ENCODE assay signal across 8 cellular contexts in the genomic region with DNA sequence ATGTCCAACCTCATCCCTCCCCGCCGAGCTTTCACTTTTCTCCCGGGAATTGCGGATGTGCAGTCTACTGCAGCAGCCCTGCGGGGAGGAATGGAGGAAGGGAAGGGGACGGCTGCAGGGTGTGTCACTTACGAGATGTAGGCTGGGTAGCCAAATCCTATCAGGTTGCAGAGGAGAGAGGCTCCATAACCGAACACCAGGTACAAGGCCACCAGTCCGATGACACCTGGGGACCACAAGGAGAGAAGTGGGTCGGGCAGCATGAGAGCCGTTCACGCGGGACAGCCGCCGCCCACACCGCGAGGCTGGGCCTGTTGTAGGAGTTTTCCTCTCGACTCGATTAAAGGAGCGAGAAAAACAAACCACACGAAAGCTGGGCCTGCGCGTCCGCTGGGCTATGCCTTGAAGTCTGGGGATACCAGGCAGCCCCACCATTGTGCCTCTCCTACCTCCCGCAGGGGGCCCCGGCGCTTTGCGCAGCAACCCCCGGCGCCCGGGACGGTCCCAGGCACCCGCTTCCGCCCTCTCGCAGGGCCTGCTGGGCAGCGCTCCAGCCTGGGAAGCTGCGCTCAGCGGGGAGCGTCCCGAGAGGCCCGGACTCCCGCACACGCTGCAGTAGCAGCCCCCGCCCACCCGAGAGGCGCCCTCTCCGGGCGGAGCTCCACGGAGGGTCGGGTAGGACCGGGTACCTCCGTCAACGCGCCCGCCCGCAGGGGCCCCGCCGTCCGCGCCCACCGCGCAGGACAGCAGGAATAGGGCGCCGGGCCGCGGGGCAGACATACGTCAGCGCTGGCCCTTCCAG. TPM values are rescaled to one million over a fixed set of nuclear protein-coding genes. Genes with fewer than 3 reads are reported as not detected.
DNase-seq lines count a peak whose midpoint lies in the region; ATAC-seq lines count a peak whose summit lies in the region.

No MANE protein-coding gene starts in this region.

- peaks cover 35 to 78% (median 63%) of the 10 kb centered on the region in 4 donors for H3K4me1 Mint-ChIP-seq in CD4-positive, CD25-positive, alpha-beta regulatory T cell
- H3K4me1 Mint-ChIP-seq in activated T-cell treated with anti-CD3 and anti-CD28 coated beads, Interleukin-2, amount 50 U/mL, for 72 hours (ENCODE audit: low read depth) = peaks cover 76% of the 10 kb centered on the region

- peak overlapping the region; percentile 87 for H3K4me3 ChIP-seq in CD4-positive, CD25-positive, alpha-beta regulatory T cell (ENCODE audit: low read depth, low read length)
- peak overlapping the region; percentile 90 for H3K4me3 ChIP-seq in mucosa of stomach (ENCODE audit: low read length)

- peaks cover 67% of the 10 kb centered on the region for H3K4me1 ChIP-seq in CD4-positive, CD25-positive, alpha-beta regulatory T cell (ENCODE audit: control insufficient read depth, insufficient read depth, low read length, poor library complexity, severe bottlenecking)
- peaks cover 17% of the 10 kb centered on the region for H3K4me1 ChIP-seq in mucosa of stomach (ENCODE audit: control insufficient read depth, insufficient read depth, low read length)

- H3K4me3 Mint-ChIP-seq in CD4-positive, CD25-positive, alpha-beta regulatory T cell = peak overlapping the region; percentile 83 to 95 (median 90)
- peak overlapping the region; percentile 83 to 98 for H3K4me3 Mint-ChIP-seq in activated T-cell treated with anti-CD3 and anti-CD28 coated beads, Interleukin-2, amount 50 U/mL, for 72 hours

- peaks cover 18% of the 10 kb centered on the region for H3K36me3 Mint-ChIP-seq in CD4-positive, CD25-positive, alpha-beta regulatory T cell
- peaks cover 6 to 19% of the 10 kb centered on the region in 2 donors for H3K36me3 Mint-ChIP-seq in activated T-cell treated with anti-CD3 and anti-CD28 coated beads, Interleukin-2, amount 50 U/mL, for 72 hours (ENCODE audit: insufficient read depth in 2 of 2)

- H3K9me3 Mint-ChIP-seq in CD4-positive, CD25-positive, alpha-beta regulatory T cell = no peaks in the 10 kb centered on the region
- H3K9me3 Mint-ChIP-seq in activated T-cell treated with anti-CD3 and anti-CD28 coated beads, Interleukin-2, amount 50 U/mL, for 72 hours = no peaks in the 10 kb centered on the region

- H3K9me3 ChIP-seq in CD4-positive, CD25-positive, alpha-beta regulatory T cell (ENCODE audit: control insufficient read depth in 2 of 2, low read length in 2 of 2) = no peaks in the 10 kb centered on the region
- no peaks in the 10 kb centered on the region for H3K9me3 ChIP-seq in mucosa of stomach (ENCODE audit: control insufficient read depth, low read length)

- DNase-seq in CD4-positive, CD25-positive, alpha-beta regulatory T cell = peak; percentile 42 to 61 (median 51)
- peak; percentile 17 for DNase-seq in NOMO-1 treated with DMSO at 0.1 percent for 48 hours (lab: John Stamatoyannopoulos, UW; ENCODE audit: unreplicated experiment)
- peak; percentile 70 for DNase-seq in activated T-cell treated with anti-CD3 and anti-CD28 coated beads, Interleukin-2, amount 50 U/mL, for 72 hours
- DNase-seq in stimulated activated naive CD4-positive, alpha-beta T cell (lab: John Stamatoyannopoulos, UW) = peak; percentile 29 to 67 (median 44)

- H3K27me3 Mint-ChIP-seq in CD4-positive, CD25-positive, alpha-beta regulatory T cell = no peaks in the 10 kb centered on the region
- no peaks in the 10 kb centered on the region for H3K27me3 Mint-ChIP-seq in activated T-cell treated with anti-CD3 and anti-CD28 coated beads, Interleukin-2, amount 50 U/mL, for 72 hours (ENCODE audit: low read depth)

- peak; percentile 44 to 48 for ATAC-seq in CD4-positive, CD25-positive, alpha-beta regulatory T cell (ENCODE audit: low read depth in 2 of 2)
- peak; percentile 31 for ATAC-seq in GM19395 (IDR thresholded peaks at IDR 0.05; ENCODE audit: unreplicated experiment)
- ATAC-seq in HG03460 (IDR thresholded peaks at IDR 0.05; ENCODE audit: unreplicated experiment) = peak; percentile 31
- ATAC-seq in activated T-cell treated with anti-CD3 and anti-CD28 coated beads, Interleukin-2, amount 50 U/mL, for 72 hours (replicated peaks in 1 of 2) = peak; percentile 59 to 63
- peak; percentile 74 for ATAC-seq in esophagus mucosa

- H3K9ac ChIP-seq in mucosa of stomach (ENCODE audit: low read length) = peak overlapping the region; percentile 90

- H3K36me3 ChIP-seq in CD4-positive, CD25-positive, alpha-beta regulatory T cell (ENCODE audit: control insufficient read depth, insufficient read depth, low read length) = peaks cover 10% of the 10 kb centered on the region
- no peaks in the 10 kb centered on the region for H3K36me3 ChIP-seq in mucosa of stomach (ENCODE audit: control insufficient read depth, insufficient read depth, low read length)

- peak overlapping the region; percentile 83 to 90 (median 89) for H3K27ac Mint-ChIP-seq in CD4-positive, CD25-positive, alpha-beta regulatory T cell
- peak overlapping the region; percentile 92 for H3K27ac Mint-ChIP-seq in activated T-cell treated with anti-CD3 and anti-CD28 coated beads, Interleukin-2, amount 50 U/mL, for 72 hours

- H3K27ac ChIP-seq in CD4-positive, CD25-positive, alpha-beta regulatory T cell (ENCODE audit: insufficient read depth, low read length, poor library complexity, severe bottlenecking) = peak overlapping the region; percentile 83

- no peaks in the 10 kb centered on the region for H3K27me3 ChIP-seq in CD4-positive, CD25-positive, alpha-beta regulatory T cell (ENCODE audit: control insufficient read depth, insufficient read depth, low read length)
- H3K27me3 ChIP-seq in mucosa of stomach (ENCODE audit: control insufficient read depth, insufficient read depth, low read length) = no peaks in the 10 kb centered on the region

RNA-seq across cellular contexts. Expression of gene REEP5, which starts 0.8 kb away (rescaled TPM):
- 45.6 TPM for total RNA-seq in CD4-positive, CD25-positive, alpha-beta regulatory T cell
- polyA plus RNA-seq in CD4-positive, CD25-positive, alpha-beta regulatory T cell = 100 to 1,000 TPM in 1 of 4 donors, 10 to 100 TPM in 3; 76.7 to 170 (median 83.7) TPM
- 10 to 100 TPM; 51.0 to 63.8 TPM for total RNA-seq in activated T-cell treated with anti-CD3 and anti-CD28 coated beads, Interleukin-2, amount 50 U/mL, for 72 hours
- total RNA-seq in esophagus mucosa = 52.0 TPM

RNA-seq across cellular contexts. Expression of gene DCP2, which starts 55.4 kb away (rescaled TPM):
- 149 TPM for total RNA-seq in CD4-positive, CD25-positive, alpha-beta regulatory T cell
- 10 to 100 TPM; 60.7 to 96.4 (median 66.9) TPM for polyA plus RNA-seq in CD4-positive, CD25-positive, alpha-beta regulatory T cell
- 100 to 1,000 TPM; 113 to 138 TPM for total RNA-seq in activated T-cell treated with anti-CD3 and anti-CD28 coated beads, Interleukin-2, amount 50 U/mL, for 72 hours
- total RNA-seq in esophagus mucosa = 19.0 TPM

Comparison
In these comparisons a context has a peak if more than half of its experiments do, and no peak if none do; other contexts are left out.
1. Peak in every context shown above with its lines: DNase-seq, ATAC-seq, H3K4me3 ChIP-seq and H3K27ac ChIP-seq.
2. DNase-seq: peak in every context shown above with its lines; median percentile 70 in activated T-cell treated with anti-CD3 and anti-CD28 coated beads, Interleukin-2, amount 50 U/mL, for 72 hours; 51 in CD4-positive, CD25-positive, alpha-beta regulatory T cell; 44 in stimulated activated naive CD4-positive, alpha-beta T cell; 17 in NOMO-1 treated with DMSO at 0.1 percent for 48 hours.